ENCODE assay signal across 17 cellular contexts in genomic region chr6:131980791-131981623, GRCh38. TPM values are rescaled to one million over a fixed set of nuclear protein-coding genes. Genes with fewer than 3 reads are reported as not detected.
DNase-seq lines count a peak whose midpoint lies in the region; ATAC-seq and TF ChIP-seq lines count a peak whose summit lies in the region.
"Had no signal": no experiment of that assay in that cellular context is flagged by ENCODE, and none has a peak within 500 bp of the region (broad histone marks: within the 10 kb centered on the region; RNA-seq: fewer than 3 reads in every experiment).

No MANE protein-coding gene starts in this region.

- H3K9ac ChIP-seq in BLaER1 (no peak overlapping the region), colonic mucosa (ENCODE audit: low read depth in 2 of 2, low read length in 2 of 2) (peak overlapping the region in 1 of 2 donors; percentile 43)

- peak overlapping the region; percentile 4; the same call in 1 of the 2 replicates for H3K4me2 ChIP-seq in BLaER1
- no peak overlapping the region for H3K4me2 ChIP-seq in OCI-LY7 (ENCODE audit: low read length)

- H4K20me1 ChIP-seq in BLaER1 = no peaks in the 10 kb centered on the region
- no peaks in the 10 kb centered on the region for H4K20me1 ChIP-seq in OCI-LY7 (ENCODE audit: insufficient read depth, low read length)

- no peaks in the 10 kb centered on the region for H3K9me2 ChIP-seq in OCI-LY7 (ENCODE audit: insufficient read depth, low read length)

- DNase-seq in OCI-LY7 (ENCODE audit: low spot score) = no peak
- no peak for DNase-seq in colonic mucosa
- DNase-seq in right lobe of liver = peak; percentile 58 to 73 (median 71)
- DNase-seq in effector CD8-positive, alpha-beta T cell (lab: John Stamatoyannopoulos, UW) = no peak
- no peak for DNase-seq in NCI-H1105 (lab: John Stamatoyannopoulos, UW)
- DNase-seq in DMS114 treated with DMSO at 0.1 percent for 48 hours (lab: John Stamatoyannopoulos, UW; ENCODE audit: unreplicated experiment) = no peak
- DNase-seq in omental fat pad (ENCODE audit: low spot score) = no peak
- DNase-seq: activated naive CD4-positive, alpha-beta T cell treated with anti-CD3 and anti-CD28 coated beads, Interleukin-2, amount 50 U/mL, for 16 hours; CD8-positive, alpha-beta T cell; dorsolateral prefrontal cortex; esophagus squamous epithelium; NCI-H1092 treated with DMSO at 0.1 percent for 48 hours; stimulated activated CD4-positive, alpha-beta T cell treated with anti-CD3 and anti-CD28 coated beads, Interleukin-4, amount 100 ng/mL, for 4 hours; stimulated activated CD8-positive, alpha-beta memory T cell treated with anti-CD3 and anti-CD28 coated beads, Interleukin-4, amount 100 ng/mL, for 48 hours; substantia nigra had no signal

- no TSS peak for BruUV-seq in OCI-LY7 (replicated peaks; lab: Mats Ljungman, UMichigan)

- H3K4me1 ChIP-seq in BLaER1 (peaks cover 9% of the 10 kb centered on the region; the same call in 1 of the 2 replicates), OCI-LY7 (ENCODE audit: insufficient read depth, low read length, poor library complexity, severe bottlenecking) (no peaks in the 10 kb centered on the region), colonic mucosa (no peaks in the 10 kb centered on the region), right lobe of liver (peaks cover 0 to 66% (median 28%) of the 10 kb centered on the region in 4 donors)
- H3K4me1 ChIP-seq: vagina had no signal

- WGBS in right lobe of liver (ENCODE audit: insufficient coverage, low coverage, low lambda C conversion rate, missing lambda C conversion rate) = 22% methylated on average over 8 of the region's 8 CpGs

- intact Hi-C loops in OCI-LY7 (cut with micrococcal nuclease; ENCODE audit: unreplicated experiment) (no loop called here), colonic mucosa (cut with DNase I) (no loop called here), right lobe of liver (cut with DNase I) (no loop called here)

- H3K36me3 ChIP-seq in BLaER1 (no peaks in the 10 kb centered on the region), OCI-LY7 (ENCODE audit: insufficient read depth, low read length) (no peaks in the 10 kb centered on the region), colonic mucosa (no peaks in the 10 kb centered on the region), right lobe of liver (no peaks in the 10 kb centered on the region)
- H3K36me3 ChIP-seq: esophagus squamous epithelium, vagina had no signal

- TF ChIP-seq POLR2A in right lobe of liver (IDR thresholded peaks at IDR 0.05) = peak; percentile 67

- ATAC-seq in right lobe of liver (peak; percentile 82 to 92 (median 87)), omental fat pad (ENCODE audit: low FRiP score) (no peak)
- ATAC-seq: CD8-positive, alpha-beta T cell had no signal

- peak overlapping the region; percentile 39 for H2AFZ ChIP-seq in OCI-LY7 (ENCODE audit: low read length)

- CTCF ChIA-PET in OCI-LY7 (lab: Charles Lee; ENCODE audit: unreplicated experiment) = no interaction called here

- TF ChIP-seq CTCF in OCI-LY7 (conservative IDR thresholded peaks at IDR 0.05; ENCODE audit: low read length) (no peak), colonic mucosa (IDR thresholded peaks at IDR 0.05) (no peak), right lobe of liver (IDR thresholded peaks at IDR 0.05) (no peak), omental fat pad (IDR thresholded peaks at IDR 0.05) (no peak)

- POLR2A ChIA-PET in OCI-LY7 (lab: Charles Lee) = interaction anchor here (0.7 to 1.1 kb wide), 3 partner anchors 22 to 182 kb away, joined by 3 to 4 read pairs (median 3); no protein-coding TSS in a partner anchor

- no peak overlapping the region for H3K4me3 ChIP-seq in BLaER1
- H3K4me3 ChIP-seq in OCI-LY7 (ENCODE audit: low read depth, low read length, poor library complexity, severe bottlenecking) = no peak overlapping the region
- H3K4me3 ChIP-seq in colonic mucosa = no peak overlapping the region
- H3K4me3 ChIP-seq in right lobe of liver = peak overlapping the region in 1 of 3 donors; percentile 19
- H3K4me3 ChIP-seq: dorsolateral prefrontal cortex, esophagus squamous epithelium, vagina had no signal

- no peaks in the 10 kb centered on the region for H3K79me2 ChIP-seq in OCI-LY7 (ENCODE audit: insufficient read depth, low read depth, low read length)

- H3K27me3 ChIP-seq in BLaER1 (no peaks in the 10 kb centered on the region), colonic mucosa (no peaks in the 10 kb centered on the region), right lobe of liver (no peaks in the 10 kb centered on the region)
- H3K27me3 ChIP-seq: dorsolateral prefrontal cortex, esophagus squamous epithelium, vagina had no signal

- no peaks in the 10 kb centered on the region for H3K9me3 ChIP-seq in BLaER1
- H3K9me3 ChIP-seq in OCI-LY7 (ENCODE audit: low read length) = no peaks in the 10 kb centered on the region
- H3K9me3 ChIP-seq in colonic mucosa = no peaks in the 10 kb centered on the region
- no peaks in the 10 kb centered on the region for H3K9me3 ChIP-seq in right lobe of liver
- H3K9me3 ChIP-seq: esophagus squamous epithelium, vagina had no signal

- H3K27ac ChIP-seq in BLaER1 = no peak overlapping the region
- H3K27ac ChIP-seq in OCI-LY7 (ENCODE audit: low read depth, low read length, poor library complexity, severe bottlenecking) = no peak overlapping the region
- peak overlapping the region; percentile 51 for H3K27ac ChIP-seq in colonic mucosa
- peak overlapping the region; percentile 60 to 79 (median 74) for H3K27ac ChIP-seq in right lobe of liver
- H3K27ac ChIP-seq: dorsolateral prefrontal cortex, esophagus squamous epithelium, vagina had no signal

RNA-seq across cellular contexts. Expression of gene CCN2, which starts 29.8 kb away (rescaled TPM):
- not detected in 2 replicates for total RNA-seq in OCI-LY7 (2014; rRNA removed; shearing (Covaris generic))
- total RNA-seq in OCI-LY7 (2022) (0.36 TPM in 1 of 2 replicates, not detected in the other), colonic mucosa (100 to 1,000 TPM in 1 of 2 donors, 10 to 100 TPM in 1; 19.4 to 115 TPM), right lobe of liver (10 to 100 TPM in 5 of 6 experiments, 1 to 10 TPM in 1; 3.4 to 82.9 (median 54.3) TPM), omental fat pad (100 to 1,000 TPM in 3 of 4 donors, 10 to 100 TPM in 1; 60.6 to 129 (median 107) TPM)

Comparison
In these comparisons a context has a peak if more than half of its experiments do, and no peak if none do; other contexts are left out.
1. H3K27ac ChIP-seq: peak in colonic mucosa (single experiment) and right lobe of liver (3 of 3); none in BLaER1 (single experiment) and OCI-LY7 (single experiment).
2. DNase-seq: peak in right lobe of liver (3 of 3); none in OCI-LY7 (single experiment), colonic mucosa (single experiment), effector CD8-positive, alpha-beta T cell (single experiment), NCI-H1105 (single experiment), DMS114 treated with DMSO at 0.1 percent for 48 hours (single experiment) and omental fat pad (single experiment).